ENCODE assay signal across 23 cellular contexts in the genomic region with DNA sequence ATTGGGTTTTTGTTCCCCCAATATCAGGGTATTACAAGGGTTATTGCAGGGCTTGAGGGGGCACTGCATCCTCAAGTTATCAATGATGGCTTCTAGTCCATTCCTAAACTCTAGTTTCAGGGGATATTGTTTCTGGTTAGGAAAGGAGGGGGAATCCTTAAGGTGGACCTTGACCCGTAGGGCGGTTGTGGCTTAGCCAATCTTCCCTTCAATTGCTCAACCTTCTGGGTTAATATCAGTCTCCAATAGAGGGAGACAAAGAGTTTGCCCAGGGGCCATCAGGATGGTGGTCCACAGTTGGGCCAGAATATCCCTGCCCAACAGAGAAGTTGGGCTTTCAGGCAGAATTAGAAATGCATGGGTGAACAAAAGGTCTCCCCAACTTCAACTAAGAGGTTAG.
DNase-seq lines count a peak whose midpoint lies in the region; ATAC-seq and TF ChIP-seq lines count a peak whose summit lies in the region.
"Had no signal": no experiment of that assay in that cellular context is flagged by ENCODE, and none has a peak within 500 bp of the region (broad histone marks: within the 10 kb centered on the region; RNA-seq: fewer than 3 reads in every experiment).

No MANE protein-coding gene starts in this region.

- H3K27ac ChIP-seq in C4-2B, result no peak overlapping the region
- H3K27ac ChIP-seq in OCI-LY7 (ENCODE audit: low read depth, low read length, poor library complexity, severe bottlenecking), result no peak overlapping the region
- H3K27ac ChIP-seq: BLaER1 treated with 17β-estradiol and CSF1 and Interleukin-3, amounts not matched to agents 10 nM and 100 nM; RWPE1 had no signal

- intact Hi-C loops in OCI-LY7 (cut with micrococcal nuclease; ENCODE audit: unreplicated experiment) (no loop called here), natural killer cell (cut with micrococcal nuclease) (no loop called here)

- no peak overlapping the region for H3K4me2 ChIP-seq in OCI-LY7 (ENCODE audit: low read length)
- H3K4me2 ChIP-seq: BLaER1 treated with 17β-estradiol and CSF1 and Interleukin-3, amounts not matched to agents 10 nM and 100 nM had no signal

- ATAC-seq in left lobe of liver (peak; percentile 67), natural killer cell (no peak)

- no peak overlapping the region for H3K4me3 ChIP-seq in OCI-LY7 (ENCODE audit: low read depth, low read length, poor library complexity, severe bottlenecking)
- H3K4me3 ChIP-seq: BLaER1 treated with 17β-estradiol and CSF1 and Interleukin-3, amounts not matched to agents 10 nM and 100 nM had no signal

- no TSS peak for BruUV-seq in OCI-LY7 (replicated peaks; lab: Mats Ljungman, UMichigan)

- no peak overlapping the region for H2AFZ ChIP-seq in OCI-LY7 (ENCODE audit: low read length)

- H3K27me3 Mint-ChIP-seq in natural killer cell (ENCODE audit: low read depth in 2 of 2), result no peaks in the 10 kb centered on the region
- H3K27me3 Mint-ChIP-seq: CD4-positive, alpha-beta memory T cell had no signal

- H3K4me1 Mint-ChIP-seq in natural killer cell, result no peaks in the 10 kb centered on the region
- H3K4me1 Mint-ChIP-seq: CD4-positive, alpha-beta memory T cell had no signal

- no peaks in the 10 kb centered on the region for H3K36me3 ChIP-seq in OCI-LY7 (ENCODE audit: insufficient read depth, low read length)
- H3K36me3 ChIP-seq: BLaER1 treated with 17β-estradiol and CSF1 and Interleukin-3, amounts not matched to agents 10 nM and 100 nM had no signal

- CTCF ChIA-PET in OCI-LY7 (lab: Charles Lee; ENCODE audit: unreplicated experiment), result no interaction called here

- H3K9me2 ChIP-seq in OCI-LY7 (ENCODE audit: insufficient read depth, low read length), result no peaks in the 10 kb centered on the region; the same call in 1 of the 2 replicates

- no peak overlapping the region for H3K4me3 Mint-ChIP-seq in natural killer cell
- H3K4me3 Mint-ChIP-seq: CD4-positive, alpha-beta memory T cell had no signal

- H3K79me2 ChIP-seq in OCI-LY7 (ENCODE audit: insufficient read depth, low read depth, low read length), result no peaks in the 10 kb centered on the region

- no peaks in the 10 kb centered on the region for H3K9me3 ChIP-seq in OCI-LY7 (ENCODE audit: low read length)
- H3K9me3 ChIP-seq: Caco-2 had no signal

- peaks cover 15% of the 10 kb centered on the region for H3K36me3 Mint-ChIP-seq in natural killer cell
- H3K36me3 Mint-ChIP-seq: CD4-positive, alpha-beta memory T cell had no signal

- peaks cover 11 to 19% of the 10 kb centered on the region in 2 donors for H3K9me3 Mint-ChIP-seq in natural killer cell

- TF ChIP-seq CTCF in C4-2B (conservative IDR thresholded peaks at IDR 0.05) (peak; percentile 27), GM12873 (IDR thresholded peaks at IDR 0.05; ENCODE audit: insufficient read depth, low read depth, low read length, missing control alignments) (peak; percentile 1), OCI-LY7 (conservative IDR thresholded peaks at IDR 0.05; ENCODE audit: low read length) (0 out of 2 replicates have a peak, but pooled peaks have one; percentile 22), natural killer cell (IDR thresholded peaks at IDR 0.05) (no peak)

- no peaks in the 10 kb centered on the region for H4K20me1 ChIP-seq in OCI-LY7 (ENCODE audit: insufficient read depth, low read length)
- H4K20me1 ChIP-seq: BLaER1 treated with 17β-estradiol and CSF1 and Interleukin-3, amounts not matched to agents 10 nM and 100 nM had no signal

- H3K27ac Mint-ChIP-seq in natural killer cell, result no peak overlapping the region
- H3K27ac Mint-ChIP-seq: CD4-positive, alpha-beta memory T cell had no signal

- POLR2A ChIA-PET in OCI-LY7 (lab: Charles Lee), result no interaction called here

- no peaks in the 10 kb centered on the region for H3K4me1 ChIP-seq in OCI-LY7 (ENCODE audit: insufficient read depth, low read length, poor library complexity, severe bottlenecking)
- H3K4me1 ChIP-seq: BLaER1 treated with 17β-estradiol and CSF1 and Interleukin-3, amounts not matched to agents 10 nM and 100 nM; Caco-2 had no signal

- DNase-seq in OCI-LY7 (ENCODE audit: low spot score) (no peak), left lobe of liver (ENCODE audit: low spot score) (no peak), natural killer cell (no peak), germinal center (ENCODE audit: low spot score) (no peak)
- no peak for DNase-seq in stimulated activated CD8-positive, alpha-beta memory T cell treated with anti-CD3 and anti-CD28 coated beads, Interleukin-4, amount 100 ng/mL, for 48 hours
- DNase-seq: Caco-2; CD4-positive, alpha-beta memory T cell; DMS 273 treated with DMSO at 0.1 percent for 48 hours; DMS79; Karpas-422; NCI-H1105; NCI-H1436 treated with DMSO at 0.1 percent for 48 hours; NCI-H187 treated with DMSO at 0.1 percent for 48 hours; NCI-H2171 treated with DMSO at 0.1 percent for 48 hours; NCI-H345; NCI-H524 treated with DMSO at 0.1 percent for 48 hours; NCI-H774; SHP77; T-helper 1 cell had no signal
